Comparison of ENCODE assay signal across 9 cellular contexts in the genomic region with DNA sequence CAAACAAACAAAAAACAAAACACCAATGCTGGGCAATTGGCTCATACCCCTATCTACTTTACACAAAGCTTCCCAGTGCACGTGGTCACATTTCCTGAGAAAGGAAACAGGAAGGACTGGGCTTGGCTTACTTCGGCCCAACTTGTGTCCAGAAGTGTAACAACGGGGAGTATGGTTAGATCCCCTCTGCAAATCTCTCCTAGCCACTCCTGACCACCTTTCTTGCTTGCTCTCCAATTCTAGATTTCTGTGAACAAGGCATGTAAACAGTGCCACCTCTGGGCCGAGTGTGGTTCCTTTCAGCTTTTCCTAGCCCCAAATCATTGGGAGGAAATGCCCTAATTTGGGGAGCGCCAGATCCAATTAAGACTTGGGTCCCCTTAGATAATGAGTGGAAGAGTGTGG. TPM values are rescaled to one million over a fixed set of nuclear protein-coding genes. Genes with fewer than 3 reads are reported as not detected.
DNase-seq lines count a peak whose midpoint lies in the region; ATAC-seq and TF ChIP-seq lines count a peak whose summit lies in the region.
"Had no signal": no experiment of that assay in that cellular context is flagged by ENCODE, and none has a peak within 500 bp of the region (broad histone marks: within the 10 kb centered on the region; RNA-seq: fewer than 3 reads in every experiment).

No MANE protein-coding gene starts in this region.

- no peaks in the 10 kb centered on the region for H3K27me3 Mint-ChIP-seq in MCF 10A (ENCODE audit: insufficient read depth, unreplicated experiment)
- H3K27me3 Mint-ChIP-seq in brain = no peaks in the 10 kb centered on the region
- H3K27me3 Mint-ChIP-seq in T-helper 2 cell treated with Interferon-gamma antibody and Interleukin-4, amounts not matched to agents 5 μg/mL and 100 μg/mL, for 36 hours (ENCODE audit: low read depth) = no peaks in the 10 kb centered on the region
- H3K27me3 Mint-ChIP-seq in mesothelial cell of epicardium (ENCODE audit: low read depth) = no peaks in the 10 kb centered on the region
- H3K27me3 Mint-ChIP-seq: activated naive CD8-positive, alpha-beta T cell treated with anti-CD3 and anti-CD28 coated beads, Interleukin-2, amount 10 ng/mL, durations not matched to agents 7 days and 5 days had no signal

- dilution Hi-C loops in mammary epithelial cell (cut with HindIII; ENCODE audit: low sequenced_read_pairs) = no loop called here

- no peak overlapping the region for H3K9ac ChIP-seq in mammary epithelial cell (ENCODE audit: insufficient read depth, low read length)

- POLR2A ChIA-PET in MCF 10A (lab: Yijun Ruan, JAX) = interaction anchor here (0.6 to 0.9 kb wide), 4 partner anchors 19 to 44 kb away, joined by 3 to 4 read pairs (median 3); a partner anchor contains a TSS

- no peaks in the 10 kb centered on the region for H3K27me3 ChIP-seq in mammary epithelial cell (ENCODE audit: insufficient read depth, low read length)

- no peak overlapping the region for H3K4me3 Mint-ChIP-seq in MCF 10A (ENCODE audit: unreplicated experiment)
- no peak overlapping the region for H3K4me3 Mint-ChIP-seq in brain
- H3K4me3 Mint-ChIP-seq in T-helper 2 cell treated with Interferon-gamma antibody and Interleukin-4, amounts not matched to agents 5 μg/mL and 100 μg/mL, for 36 hours = no peak overlapping the region
- no peak overlapping the region for H3K4me3 Mint-ChIP-seq in mesothelial cell of epicardium
- H3K4me3 Mint-ChIP-seq: activated naive CD8-positive, alpha-beta T cell treated with anti-CD3 and anti-CD28 coated beads, Interleukin-2, amount 10 ng/mL, durations not matched to agents 7 days and 5 days had no signal

- peak; percentile 76 for ATAC-seq in left lobe of liver

- no peaks in the 10 kb centered on the region for H3K4me1 ChIP-seq in mammary epithelial cell (ENCODE audit: insufficient read depth, low read length)

- no TSS peak for BruUV-seq in MCF 10A (replicated peaks; lab: Mats Ljungman, UMichigan)
- BruUV-seq in mammary epithelial cell (replicated peaks; lab: Mats Ljungman, UMichigan) = no TSS peak

- WGBS in mammary epithelial cell (ENCODE audit: low coverage, missing lambda C conversion rate) = 71% methylated on average over 5 of the region's 5 CpGs

- no peak overlapping the region for H3K4me3 ChIP-seq in mammary epithelial cell (replicated peaks in 1 of 3; ENCODE audit: insufficient read depth in 1 of 3, low read depth in 2 of 3, low read length in 3 of 3)

- no peak overlapping the region for H3K27ac ChIP-seq in mammary epithelial cell (ENCODE audit: insufficient read depth, low read depth, low read length)

- H3K27ac Mint-ChIP-seq in MCF 10A (ENCODE audit: low read depth, unreplicated experiment) (no peak overlapping the region), brain (peak overlapping the region in 4 of 5 experiments; percentile 29 to 57 (median 39)), mesothelial cell of epicardium (no peak overlapping the region)
- H3K27ac Mint-ChIP-seq in T-helper 2 cell treated with Interferon-gamma antibody and Interleukin-4, amounts not matched to agents 5 μg/mL and 100 μg/mL, for 36 hours = no peak overlapping the region

- peaks cover 4% of the 10 kb centered on the region for H3K36me3 ChIP-seq in mammary epithelial cell (ENCODE audit: insufficient read depth, low read length)

- TF ChIP-seq CTCF in MCF 10A (IDR thresholded peaks at IDR 0.05; ENCODE audit: unreplicated experiment) (no peak), mammary epithelial cell (conservative IDR thresholded peaks at IDR 0.05 in 1 of 2, IDR thresholded peaks at IDR 0.05 in 1 of 2; ENCODE audit: extremely low read depth in 1 of 2, insufficient read depth in 1 of 2, low read depth in 1 of 2, low read length in 2 of 2) (peak in 1 of 2 donors; percentile 38), brain (conservative IDR thresholded peaks at IDR 0.05) (peak; percentile 43 to 69), mesothelial cell of epicardium (IDR thresholded peaks at IDR 0.05; ENCODE audit: unreplicated experiment) (no peak)

- H2AFZ ChIP-seq in mammary epithelial cell (ENCODE audit: low read depth, low read length) = no peak overlapping the region

- H3K9me3 ChIP-seq in mammary epithelial cell (replicated peaks; ENCODE audit: insufficient read depth, low read length) = no peaks in the 10 kb centered on the region

- no peaks in the 10 kb centered on the region for H3K9me3 Mint-ChIP-seq in MCF 10A (ENCODE audit: unreplicated experiment)
- H3K9me3 Mint-ChIP-seq in brain = no peaks in the 10 kb centered on the region
- no peaks in the 10 kb centered on the region for H3K9me3 Mint-ChIP-seq in T-helper 2 cell treated with Interferon-gamma antibody and Interleukin-4, amounts not matched to agents 5 μg/mL and 100 μg/mL, for 36 hours
- no peaks in the 10 kb centered on the region for H3K9me3 Mint-ChIP-seq in mesothelial cell of epicardium
- H3K9me3 Mint-ChIP-seq: activated naive CD8-positive, alpha-beta T cell treated with anti-CD3 and anti-CD28 coated beads, Interleukin-2, amount 10 ng/mL, durations not matched to agents 7 days and 5 days had no signal

- peaks cover 58% of the 10 kb centered on the region for H3K36me3 Mint-ChIP-seq in MCF 10A (ENCODE audit: insufficient read depth, unreplicated experiment)
- H3K36me3 Mint-ChIP-seq in brain = peaks cover 22% of the 10 kb centered on the region
- H3K36me3 Mint-ChIP-seq in T-helper 2 cell treated with Interferon-gamma antibody and Interleukin-4, amounts not matched to agents 5 μg/mL and 100 μg/mL, for 36 hours (ENCODE audit: low read depth) = peaks cover 17% of the 10 kb centered on the region
- peaks cover 16% of the 10 kb centered on the region for H3K36me3 Mint-ChIP-seq in mesothelial cell of epicardium
- H3K36me3 Mint-ChIP-seq: activated naive CD8-positive, alpha-beta T cell treated with anti-CD3 and anti-CD28 coated beads, Interleukin-2, amount 10 ng/mL, durations not matched to agents 7 days and 5 days had no signal

- H3K79me2 ChIP-seq in mammary epithelial cell (ENCODE audit: insufficient read depth, low read length) = no peaks in the 10 kb centered on the region

- CTCF ChIA-PET in MCF 10A (lab: Yijun Ruan, JAX) (interaction anchor here (0.7 to 2.7 kb wide), 8 partner anchors 9 to 317 kb away, joined by 3 to 11 read pairs (median 4); a partner anchor contains a TSS), mammary epithelial cell (lab: Charles Lee; ENCODE audit: low non-redundant PET) (no interaction called here)

- intact Hi-C loops in MCF 10A (cut with micrococcal nuclease) = loop anchor here (2.0 kb wide), 1 partner anchor 77 kb away; no protein-coding TSS in a partner anchor
- intact Hi-C loops in mammary epithelial cell (cut with micrococcal nuclease) = loop anchor here (2.0 kb wide), 1 partner anchor 77 kb away; no protein-coding TSS in a partner anchor

- DNase-seq in MCF 10A (ENCODE audit: unreplicated experiment) = peak; percentile 27
- DNase-seq in mammary epithelial cell = no peak
- DNase-seq in left lobe of liver (ENCODE audit: low spot score) = no peak
- DNase-seq in SK-N-DZ (ENCODE audit: low spot score) = no peak
- DNase-seq in T-helper 2 cell treated with Interferon-gamma antibody and Interleukin-4, amounts not matched to agents 5 μg/mL and 100 μg/mL, for 36 hours (ENCODE audit: low spot score) = no peak
- DNase-seq in mesothelial cell of epicardium (ENCODE audit: low spot score in 2 of 2, unreplicated experiment in 2 of 2) = no peak
- DNase-seq in NCI-H774 (lab: John Stamatoyannopoulos, UW) = no peak
- DNase-seq: activated naive CD8-positive, alpha-beta T cell treated with anti-CD3 and anti-CD28 coated beads, Interleukin-2, amount 10 ng/mL, durations not matched to agents 7 days and 5 days had no signal

- no peaks in the 10 kb centered on the region for H4K20me1 ChIP-seq in mammary epithelial cell (ENCODE audit: insufficient read depth, low read length)

- H3K4me2 ChIP-seq in mammary epithelial cell (ENCODE audit: insufficient read depth, low read depth, low read length) = no peak overlapping the region

- H3K4me1 Mint-ChIP-seq in MCF 10A (ENCODE audit: insufficient read depth, unreplicated experiment) (no peaks in the 10 kb centered on the region), brain (no peaks in the 10 kb centered on the region), mesothelial cell of epicardium (no peaks in the 10 kb centered on the region)
- peaks cover 4% of the 10 kb centered on the region for H3K4me1 Mint-ChIP-seq in T-helper 2 cell treated with Interferon-gamma antibody and Interleukin-4, amounts not matched to agents 5 μg/mL and 100 μg/mL, for 36 hours (ENCODE audit: low read depth)

- in situ Hi-C loops in mammary epithelial cell (cut with MboI; ENCODE audit: low sequenced_read_pairs in 2 of 2) = no loop called here

RNA-seq across cellular contexts. Expression of a gene that starts 21.0 kb away (rescaled TPM):
- total RNA-seq in MCF 10A (2022) (9.0 and 11.4 TPM in 2 replicates), mammary epithelial cell (1 to 10 TPM; 5.0 to 5.3 TPM), left lobe of liver (10.3 TPM), mesothelial cell of epicardium (8.9 to 9.2 TPM (median 9.0 TPM) in 3 replicates)
- polyA plus RNA-seq in mammary epithelial cell (4.0 TPM), brain (ENCODE audit: insufficient read depth, low read depth, low replicate concordance) (12.3 TPM)
- polyA minus RNA-seq in mammary epithelial cell = 11.9 TPM
- 28.7 and 37.0 TPM in 2 replicates for polyA plus RNA-seq in SK-N-DZ (2014; cell fraction: cytosol; rRNA removed)
- 11.9 and 21.8 TPM in 2 replicates for polyA plus RNA-seq in SK-N-DZ (2014; cell fraction: nucleus; rRNA removed)

RNA-seq across cellular contexts. Expression of a gene that starts 36.5 kb away (rescaled TPM):
- total RNA-seq in MCF 10A (2022) = 1.9 and 2.1 TPM in 2 replicates
- 1 to 10 TPM; 1.5 to 2.4 TPM for total RNA-seq in mammary epithelial cell
- polyA plus RNA-seq in mammary epithelial cell = 0.58 TPM
- not detected for polyA minus RNA-seq in mammary epithelial cell
- polyA plus RNA-seq in brain (ENCODE audit: insufficient read depth, low read depth, low replicate concordance) = 5.0 TPM
- 10.0 TPM for total RNA-seq in left lobe of liver
- polyA plus RNA-seq in SK-N-DZ (2014; cell fraction: cytosol; rRNA removed) = 2.8 and 3.4 TPM in 2 replicates
- polyA plus RNA-seq in SK-N-DZ (2014; cell fraction: nucleus; rRNA removed) = 1.3 and 2.1 TPM in 2 replicates
- total RNA-seq in mesothelial cell of epicardium = 2.4 to 2.9 TPM (median 2.4 TPM) in 3 replicates

RNA-seq across cellular contexts. Expression of a gene that starts 45.6 kb away (rescaled TPM):
- 66.1 and 86.7 TPM in 2 replicates for total RNA-seq in MCF 10A (2022)
- 10 to 100 TPM; 35.8 to 63.1 TPM for total RNA-seq in mammary epithelial cell
- polyA plus RNA-seq in mammary epithelial cell = 16.3 TPM
- polyA minus RNA-seq in mammary epithelial cell = 102 TPM
- 21.0 TPM for polyA plus RNA-seq in brain (ENCODE audit: insufficient read depth, low read depth, low replicate concordance)
- 7.0 TPM for total RNA-seq in left lobe of liver
- polyA plus RNA-seq in SK-N-DZ (2014; cell fraction: cytosol; rRNA removed) = 29.5 and 32.1 TPM in 2 replicates
- polyA plus RNA-seq in SK-N-DZ (2014; cell fraction: nucleus; rRNA removed) = 55.4 and 56.7 TPM in 2 replicates
- total RNA-seq in mesothelial cell of epicardium = 35.7 to 42.4 TPM (median 41.9 TPM) in 3 replicates

Comparison
In these comparisons a context has a peak if more than half of its experiments do, and no peak if none do; other contexts are left out.
1. H3K27ac Mint-ChIP-seq: peak in brain (4 of 5); none in MCF 10A (single experiment), T-helper 2 cell treated with Interferon-gamma antibody and Interleukin-4, amounts not matched to agents 5 μg/mL and 100 μg/mL, for 36 hours (single experiment) and mesothelial cell of epicardium (single experiment).
2. CTCF ChIP-seq: peak in brain (2 of 2); none in MCF 10A (single experiment) and mesothelial cell of epicardium (single experiment).